Comparison of ENCODE assay signal across 22 cellular contexts in genomic region chr2:71824436-71824835, GRCh38.
A peak's percentile ranks its signal among the peaks of the same experiment; 100 is the strongest.
DNase-seq lines count a peak whose midpoint lies in the region; ATAC-seq, FAIRE-seq and TF ChIP-seq lines count a peak whose summit lies in the region.
"Had no signal": no experiment of that assay in that cellular context is flagged by ENCODE, and none has a peak within 500 bp of the region (broad histone marks: within the 10 kb centered on the region; RNA-seq: fewer than 3 reads in every experiment).

No MANE protein-coding gene starts in this region.

- in situ Hi-C loops in brain microvascular endothelial cell (cut with HindIII; ENCODE audit: low pct_ligation_motif_present, low sequenced_read_pairs) = no loop called here

- TF ChIP-seq CTCF in RWPE1 (conservative IDR thresholded peaks at IDR 0.05; ENCODE audit: low read depth) (no peak), bronchial epithelial cell (IDR thresholded peaks at IDR 0.05; ENCODE audit: insufficient read depth, low read length, severe bottlenecking) (no peak), foreskin keratinocyte (conservative IDR thresholded peaks at IDR 0.05) (no peak), brain microvascular endothelial cell (IDR thresholded peaks at IDR 0.05; ENCODE audit: low read depth, low read length, missing control alignments) (no peak)

- no peaks in the 10 kb centered on the region for H3K27me3 ChIP-seq in bronchial epithelial cell (ENCODE audit: control insufficient read depth, insufficient read depth, low read length)
- peaks cover 4% of the 10 kb centered on the region for H3K27me3 ChIP-seq in foreskin keratinocyte
- H3K27me3 ChIP-seq in brain microvascular endothelial cell (replicated peaks) = no peaks in the 10 kb centered on the region
- H3K27me3 ChIP-seq: BE2C had no signal

- DNase-seq in RWPE1 (ENCODE audit: low spot score) = peak; percentile 12
- DNase-seq in bronchial epithelial cell (ENCODE audit: low read depth) = peak; percentile 73
- peak; percentile 70 to 81 for DNase-seq in foreskin keratinocyte
- DNase-seq in ureter (ENCODE audit: low spot score) = peak; percentile 34
- no peak for DNase-seq in RCC 7860 (ENCODE audit: low spot score)
- no peak for DNase-seq in brain microvascular endothelial cell
- DNase-seq: ACHN; BE2C; C1 segment of cervical spinal cord; CD4-positive, CD25-positive, alpha-beta regulatory T cell; CD8-positive, alpha-beta memory T cell; COR-L47; DMS 273 treated with DMSO at 0.1 percent for 48 hours; DMS53; DND-41; EL; GM23248 had no signal

- FAIRE-seq in bronchial epithelial cell (lab: Jason Lieb, UNC) (peak; percentile 64), RCC 7860 (lab: Jason Lieb, UNC) (no peak)
- FAIRE-seq: A204.1, GM12878, GM19239 had no signal

- POLR2A ChIA-PET in RWPE1 (lab: Yijun Ruan, JAX; ENCODE audit: low non-redundant PET) = no interaction called here

- H3K27ac ChIP-seq in RWPE1 (no peak overlapping the region), foreskin keratinocyte (no peak overlapping the region), brain microvascular endothelial cell (no peak overlapping the region)
- H3K27ac ChIP-seq: GM23248 had no signal

- ATAC-seq in foreskin keratinocyte (peak; percentile 55), HG03280 (IDR thresholded peaks at IDR 0.05; ENCODE audit: unreplicated experiment) (no peak)
- ATAC-seq: GM12878 had no signal

- H3K4me3 ChIP-seq in bronchial epithelial cell (ENCODE audit: low read depth, low read length) (no peak overlapping the region), brain microvascular endothelial cell (ENCODE audit: low read depth, low read length) (no peak overlapping the region)
- H3K4me3 ChIP-seq: GM12878, GM23248, HAP-1 had no signal

- CTCF ChIA-PET in RWPE1 (lab: Yijun Ruan, JAX) = no interaction called here

- peaks cover 5% of the 10 kb centered on the region for H3K4me1 ChIP-seq in foreskin keratinocyte
- H3K4me1 ChIP-seq: BE2C, HAP-1 had no signal

- H3K36me3 ChIP-seq in bronchial epithelial cell (ENCODE audit: control insufficient read depth, insufficient read depth, low read length) (no peaks in the 10 kb centered on the region), brain microvascular endothelial cell (replicated peaks) (no peaks in the 10 kb centered on the region)
- H3K36me3 ChIP-seq: BE2C, HAP-1 had no signal

Comparison
In these comparisons a context has a peak if more than half of its experiments do, and no peak if none do; other contexts are left out.
1. DNase-seq: peak in RWPE1 (single experiment), bronchial epithelial cell (single experiment), foreskin keratinocyte (2 of 2) and ureter (single experiment); none in RCC 7860 (single experiment) and brain microvascular endothelial cell (single experiment).